Comparison of ENCODE assay signal across 9 cellular contexts in the genomic region with DNA sequence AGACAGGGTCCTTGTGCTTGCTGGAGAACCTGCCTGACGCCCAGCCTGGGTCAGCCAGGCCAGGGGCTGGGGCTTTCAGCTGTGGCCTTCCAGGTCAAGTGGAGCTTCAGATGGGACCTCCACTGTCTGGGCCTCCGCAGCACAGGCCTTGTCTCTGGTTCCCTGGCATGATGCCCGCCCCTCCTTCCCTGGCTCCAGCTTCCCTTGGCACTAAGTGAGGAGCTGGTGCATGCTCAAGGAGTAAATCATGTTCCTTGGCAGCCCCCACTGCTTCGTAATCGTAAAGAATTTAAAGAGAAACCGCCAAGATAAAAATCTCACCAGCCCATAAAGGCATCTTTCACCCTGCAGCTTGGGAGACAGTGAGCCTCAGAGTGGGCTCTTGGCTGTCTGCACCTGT.
DNase-seq lines count a peak whose midpoint lies in the region; ATAC-seq, FAIRE-seq and TF ChIP-seq lines count a peak whose summit lies in the region.
"Had no signal": no experiment of that assay in that cellular context is flagged by ENCODE, and none has a peak within 500 bp of the region (broad histone marks: within the 10 kb centered on the region; RNA-seq: fewer than 3 reads in every experiment).

No MANE protein-coding gene starts in this region.

- H3K9me3 Mint-ChIP-seq in nephron progenitor cell: no peaks in the 10 kb centered on the region
- H3K9me3 Mint-ChIP-seq: activated naive CD8-positive, alpha-beta T cell treated with anti-CD3 and anti-CD28 coated beads, Interleukin-2, amount 50 U/mL, for 24 hours had no signal

- peaks cover 98% of the 10 kb centered on the region for H3K4me1 Mint-ChIP-seq in nephron progenitor cell
- H3K4me1 Mint-ChIP-seq: activated naive CD8-positive, alpha-beta T cell treated with anti-CD3 and anti-CD28 coated beads, Interleukin-2, amount 50 U/mL, for 24 hours had no signal

- TF ChIP-seq CTCF in 22Rv1 (IDR thresholded peaks at IDR 0.05): no peak
- TF ChIP-seq CTCF in LNCaP clone FGC (IDR thresholded peaks at IDR 0.05; ENCODE audit: control insufficient read depth, extremely low read depth, insufficient read depth): no peak
- TF ChIP-seq CTCF in epithelial cell of esophagus (IDR thresholded peaks at IDR 0.05; ENCODE audit: insufficient read depth, low read depth, low read length, missing control alignments): no peak
- no peak for TF ChIP-seq CTCF in nephron progenitor cell (IDR thresholded peaks at IDR 0.05)
- TF ChIP-seq CTCF in D721Med (IDR thresholded peaks at IDR 0.05; ENCODE audit: insufficient read depth, missing control alignments): no peak

- H3K27ac ChIP-seq in 22Rv1: 0 out of 2 replicates have a peak overlapping the region, but pooled peaks have one; percentile 30

- peaks cover 38% of the 10 kb centered on the region for H3K36me3 Mint-ChIP-seq in nephron progenitor cell (ENCODE audit: low read depth)

- DNase-seq in LNCaP clone FGC (ENCODE audit: low read depth) (peak; percentile 96), epithelial cell of esophagus (ENCODE audit: low read depth) (peak; percentile 93), nephron progenitor cell (no peak), islet precursor cell (no peak), D721Med (ENCODE audit: insufficient read length, low spot score) (no peak)
- no peak for DNase-seq in stimulated activated CD4-positive, alpha-beta T cell treated with anti-CD3 and anti-CD28 coated beads, Interleukin-4, amount 100 ng/mL, for 1 hour
- DNase-seq: activated naive CD8-positive, alpha-beta T cell treated with anti-CD3 and anti-CD28 coated beads, Interleukin-2, amount 50 U/mL, for 24 hours had no signal

- H3K4me3 Mint-ChIP-seq in nephron progenitor cell: no peak overlapping the region
- H3K4me3 Mint-ChIP-seq: activated naive CD8-positive, alpha-beta T cell treated with anti-CD3 and anti-CD28 coated beads, Interleukin-2, amount 50 U/mL, for 24 hours had no signal

- no peak for ATAC-seq in HG03342 (IDR thresholded peaks at IDR 0.05; ENCODE audit: unreplicated experiment)
- ATAC-seq: activated naive CD8-positive, alpha-beta T cell treated with anti-CD3 and anti-CD28 coated beads, Interleukin-2, amount 50 U/mL, for 24 hours had no signal

- no peak for FAIRE-seq in D721Med (lab: Jason Lieb, UNC)

- peak overlapping the region; percentile 100 for H3K27ac Mint-ChIP-seq in nephron progenitor cell
- H3K27ac Mint-ChIP-seq: activated naive CD8-positive, alpha-beta T cell treated with anti-CD3 and anti-CD28 coated beads, Interleukin-2, amount 50 U/mL, for 24 hours had no signal

- H3K4me3 ChIP-seq in LNCaP clone FGC (ENCODE audit: low read depth, low read length): 0 out of 2 replicates have a peak overlapping the region, but pooled peaks have one; percentile 20
- peak overlapping the region; percentile 24 for H3K4me3 ChIP-seq in epithelial cell of esophagus (ENCODE audit: low read length)

- H3K27me3 Mint-ChIP-seq in nephron progenitor cell (ENCODE audit: low read depth, poor library complexity): no peaks in the 10 kb centered on the region
- H3K27me3 Mint-ChIP-seq: activated naive CD8-positive, alpha-beta T cell treated with anti-CD3 and anti-CD28 coated beads, Interleukin-2, amount 50 U/mL, for 24 hours had no signal

Comparison
In these comparisons a context has a peak if more than half of its experiments do, and no peak if none do; other contexts are left out.
1. DNase-seq: peak in LNCaP clone FGC (single experiment) and epithelial cell of esophagus (single experiment); none in nephron progenitor cell (single experiment), islet precursor cell (single experiment), stimulated activated CD4-positive, alpha-beta T cell treated with anti-CD3 and anti-CD28 coated beads, Interleukin-4, amount 100 ng/mL, for 1 hour (single experiment) and D721Med (single experiment).